23 cellular contexts compared by ENCODE assay signal in the genomic region with DNA sequence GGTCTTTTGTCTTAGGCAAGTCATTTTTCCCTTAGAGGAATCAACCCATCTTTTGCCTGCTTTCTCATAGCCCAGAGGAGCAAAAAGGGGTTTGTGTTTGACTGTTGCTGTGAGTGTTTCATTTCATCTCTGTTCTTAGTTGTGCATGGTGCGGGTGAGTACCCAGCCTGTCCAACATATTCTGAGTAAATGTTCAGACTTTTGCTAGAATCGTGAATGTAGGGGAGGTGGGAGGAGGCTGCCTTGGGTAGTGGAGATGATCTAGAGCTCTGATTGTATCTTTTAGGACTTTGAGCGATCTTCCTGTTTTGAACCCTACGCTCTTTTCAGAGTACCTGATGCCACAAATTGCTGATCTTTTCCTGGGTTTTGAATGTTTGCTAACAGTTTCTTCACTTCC.
DNase-seq lines count a peak whose midpoint lies in the region; ATAC-seq and TF ChIP-seq lines count a peak whose summit lies in the region.
"Had no signal": no experiment of that assay in that cellular context is flagged by ENCODE, and none has a peak within 500 bp of the region (broad histone marks: within the 10 kb centered on the region; RNA-seq: fewer than 3 reads in every experiment).

No MANE protein-coding gene starts in this region.

- no TSS peak for BruUV-seq in Caco-2 (replicated peaks; lab: Mats Ljungman, UMichigan)

- H3K27ac Mint-ChIP-seq in Caco-2 (ENCODE audit: unreplicated experiment) = peak overlapping the region; percentile 57
- peak overlapping the region; percentile 80 for H3K27ac Mint-ChIP-seq in activated T-helper 2 cell treated with anti-CD3 and anti-CD28 coated beads, Interferon-gamma antibody, Interleukin-2, Interleukin-4, amounts not matched to agents 10 μg/mL and 5 μg/mL and 100 μg/mL, durations not matched to agents 14 hours and 24 hours and 36 hours
- peak overlapping the region; percentile 17 for H3K27ac Mint-ChIP-seq in nephron progenitor cell
- H3K27ac Mint-ChIP-seq in glutamatergic neuron (ENCODE audit: unreplicated experiment) = no peak overlapping the region
- H3K27ac Mint-ChIP-seq: mesothelial cell of epicardium had no signal

- H3K27me3 Mint-ChIP-seq in activated T-cell treated with anti-CD3 and anti-CD28 coated beads, Interleukin-2, amount 50 U/mL, for 4 hours (ENCODE audit: low read depth) = no peaks in the 10 kb centered on the region
- H3K27me3 Mint-ChIP-seq in Caco-2 (ENCODE audit: insufficient read depth, unreplicated experiment) (no peaks in the 10 kb centered on the region), nephron progenitor cell (ENCODE audit: low read depth, poor library complexity) (no peaks in the 10 kb centered on the region), glutamatergic neuron (ENCODE audit: unreplicated experiment) (peaks cover 4% of the 10 kb centered on the region)
- H3K27me3 Mint-ChIP-seq in activated T-helper 2 cell treated with anti-CD3 and anti-CD28 coated beads, Interferon-gamma antibody, Interleukin-2, Interleukin-4, amounts not matched to agents 10 μg/mL and 5 μg/mL and 100 μg/mL, durations not matched to agents 14 hours and 24 hours and 36 hours (ENCODE audit: low read depth) = no peaks in the 10 kb centered on the region

- H3K4me3 ChIP-seq in Caco-2 (ENCODE audit: low read depth, low read length) = no peak overlapping the region
- H3K4me3 ChIP-seq: HAP-1, left ventricle myocardium inferior, suprapubic skin, uterus had no signal

- intact Hi-C loops in Caco-2 (cut with micrococcal nuclease; ENCODE audit: unreplicated experiment) = no loop called here
- intact Hi-C loops in activated T-helper 2 cell treated with anti-CD3 and anti-CD28 coated beads, Interferon-gamma antibody, Interleukin-2, Interleukin-4, amounts not matched to agents 10 μg/mL and 5 μg/mL and 100 μg/mL, durations not matched to agents 14 hours and 24 hours and 36 hours (cut with micrococcal nuclease) = loop anchor here (5.0 kb wide), 1 partner anchor 46 kb away; no protein-coding TSS in a partner anchor

- POLR2A ChIA-PET in Caco-2 (lab: Charles Lee) = interaction anchor here (0.6 kb wide), 1 partner anchor 97 kb away, joined by 3 read pairs; no protein-coding TSS in a partner anchor

- H3K27me3 ChIP-seq in Caco-2 (replicated peaks; ENCODE audit: control insufficient read depth, insufficient read depth, low read length) = no peaks in the 10 kb centered on the region
- H3K27me3 ChIP-seq: suprapubic skin, uterus had no signal

- TF ChIP-seq CTCF in Caco-2 (IDR thresholded peaks at IDR 0.05; ENCODE audit: insufficient read depth in 1 of 2, low read depth in 1 of 2, low read length in 1 of 2, severe bottlenecking in 1 of 2, unreplicated experiment in 1 of 2) = no peak
- no peak for TF ChIP-seq CTCF in nephron progenitor cell (IDR thresholded peaks at IDR 0.05)
- TF ChIP-seq CTCF in glutamatergic neuron (IDR thresholded peaks at IDR 0.05; ENCODE audit: partially characterized antibody, unreplicated experiment) = no peak

- H3K4me3 Mint-ChIP-seq in activated T-cell treated with anti-CD3 and anti-CD28 coated beads, Interleukin-2, amount 50 U/mL, for 4 hours = peak overlapping the region; percentile 44
- H3K4me3 Mint-ChIP-seq in Caco-2 (ENCODE audit: unreplicated experiment) (no peak overlapping the region), nephron progenitor cell (no peak overlapping the region), glutamatergic neuron (ENCODE audit: unreplicated experiment) (no peak overlapping the region)
- peak overlapping the region; percentile 56 for H3K4me3 Mint-ChIP-seq in activated T-helper 2 cell treated with anti-CD3 and anti-CD28 coated beads, Interferon-gamma antibody, Interleukin-2, Interleukin-4, amounts not matched to agents 10 μg/mL and 5 μg/mL and 100 μg/mL, durations not matched to agents 14 hours and 24 hours and 36 hours (ENCODE audit: low read depth)
- H3K4me3 Mint-ChIP-seq: mesothelial cell of epicardium had no signal

- DNase-seq in activated T-cell treated with anti-CD3 and anti-CD28 coated beads, Interleukin-2, amount 50 U/mL, for 4 hours = no peak
- DNase-seq in activated T-cell treated with anti-CD3 and anti-CD28 coated beads for 4 hours = no peak
- no peak for DNase-seq in Caco-2
- peak; percentile 19 for DNase-seq in activated T-helper 2 cell treated with anti-CD3 and anti-CD28 coated beads, Interferon-gamma antibody, Interleukin-2, Interleukin-4, amounts not matched to agents 10 μg/mL and 5 μg/mL and 100 μg/mL, durations not matched to agents 14 hours and 24 hours and 36 hours (ENCODE audit: low spot score)
- DNase-seq in nephron progenitor cell = no peak
- DNase-seq in glutamatergic neuron = no peak
- DNase-seq: ACHN, activated gamma-delta T cell treated with Interleukin-2 at 50 U/mL for 16 hours, DMS153, foreskin fibroblast, KBM-7, left ventricle myocardium inferior, MM.1S, NCI-H1436 treated with DMSO at 0.1 percent for 48 hours, NCI-H510A treated with DMSO at 0.1 percent for 48 hours, posterior cingulate gyrus, uterus had no signal

- CTCF ChIA-PET in Caco-2 (lab: Charles Lee) = no interaction called here

- H3K4me1 ChIP-seq in Caco-2 = peaks cover 10% of the 10 kb centered on the region
- H3K4me1 ChIP-seq: HAP-1, uterus had no signal

- peaks cover 14% of the 10 kb centered on the region for H3K36me3 Mint-ChIP-seq in activated T-cell treated with anti-CD3 and anti-CD28 coated beads, Interleukin-2, amount 50 U/mL, for 4 hours (ENCODE audit: insufficient read depth)
- H3K36me3 Mint-ChIP-seq in Caco-2 (ENCODE audit: insufficient read depth, unreplicated experiment) = peaks cover 13% of the 10 kb centered on the region
- peaks cover 46% of the 10 kb centered on the region for H3K36me3 Mint-ChIP-seq in activated T-helper 2 cell treated with anti-CD3 and anti-CD28 coated beads, Interferon-gamma antibody, Interleukin-2, Interleukin-4, amounts not matched to agents 10 μg/mL and 5 μg/mL and 100 μg/mL, durations not matched to agents 14 hours and 24 hours and 36 hours (ENCODE audit: low read depth)
- H3K36me3 Mint-ChIP-seq in nephron progenitor cell (ENCODE audit: low read depth) = peaks cover 65% of the 10 kb centered on the region
- H3K36me3 Mint-ChIP-seq in glutamatergic neuron (ENCODE audit: unreplicated experiment) = peaks cover 7% of the 10 kb centered on the region

- H3K9me3 Mint-ChIP-seq in activated T-cell treated with anti-CD3 and anti-CD28 coated beads, Interleukin-2, amount 50 U/mL, for 4 hours = peaks cover 9% of the 10 kb centered on the region
- H3K9me3 Mint-ChIP-seq in Caco-2 (ENCODE audit: unreplicated experiment) (peaks cover 13% of the 10 kb centered on the region), nephron progenitor cell (peaks cover 43% of the 10 kb centered on the region), glutamatergic neuron (ENCODE audit: unreplicated experiment) (peaks cover 2% of the 10 kb centered on the region)
- peaks cover 24% of the 10 kb centered on the region for H3K9me3 Mint-ChIP-seq in activated T-helper 2 cell treated with anti-CD3 and anti-CD28 coated beads, Interferon-gamma antibody, Interleukin-2, Interleukin-4, amounts not matched to agents 10 μg/mL and 5 μg/mL and 100 μg/mL, durations not matched to agents 14 hours and 24 hours and 36 hours

- H3K36me3 ChIP-seq in Caco-2 (ENCODE audit: control insufficient read depth, insufficient read depth, low read length) = no peaks in the 10 kb centered on the region
- H3K36me3 ChIP-seq: HAP-1, left ventricle myocardium inferior, suprapubic skin, uterus had no signal

- ATAC-seq in activated T-cell treated with anti-CD3 and anti-CD28 coated beads, Interleukin-2, amount 50 U/mL, for 4 hours = peak; percentile 61 to 82
- ATAC-seq in GM19395 (IDR thresholded peaks at IDR 0.05; ENCODE audit: unreplicated experiment) (no peak), HG03139 (IDR thresholded peaks at IDR 0.05; ENCODE audit: unreplicated experiment) (no peak)
- ATAC-seq: sciatic nerve had no signal

- H3K4me1 Mint-ChIP-seq in activated T-cell treated with anti-CD3 and anti-CD28 coated beads, Interleukin-2, amount 50 U/mL, for 4 hours (ENCODE audit: low read depth) = peaks cover 48% of the 10 kb centered on the region
- H3K4me1 Mint-ChIP-seq in Caco-2 (ENCODE audit: low read depth, unreplicated experiment) = peaks cover 20% of the 10 kb centered on the region
- peaks cover 42% of the 10 kb centered on the region for H3K4me1 Mint-ChIP-seq in activated T-helper 2 cell treated with anti-CD3 and anti-CD28 coated beads, Interferon-gamma antibody, Interleukin-2, Interleukin-4, amounts not matched to agents 10 μg/mL and 5 μg/mL and 100 μg/mL, durations not matched to agents 14 hours and 24 hours and 36 hours (ENCODE audit: low read depth)
- peaks cover 12% of the 10 kb centered on the region for H3K4me1 Mint-ChIP-seq in nephron progenitor cell
- peaks cover 9% of the 10 kb centered on the region for H3K4me1 Mint-ChIP-seq in glutamatergic neuron (ENCODE audit: low read depth, unreplicated experiment)

- H3K9me3 ChIP-seq in Caco-2 = peaks cover 8% of the 10 kb centered on the region; the same call in 1 of the 2 replicates

Comparison
In these comparisons a context has a peak if more than half of its experiments do, and no peak if none do; other contexts are left out.
1. ATAC-seq: peak in activated T-cell treated with anti-CD3 and anti-CD28 coated beads, Interleukin-2, amount 50 U/mL, for 4 hours (2 of 2); none in GM19395 (single experiment) and HG03139 (single experiment).
2. H3K4me3 Mint-ChIP-seq: peak in activated T-cell treated with anti-CD3 and anti-CD28 coated beads, Interleukin-2, amount 50 U/mL, for 4 hours (single experiment) and activated T-helper 2 cell treated with anti-CD3 and anti-CD28 coated beads, Interferon-gamma antibody, Interleukin-2, Interleukin-4, amounts not matched to agents 10 μg/mL and 5 μg/mL and 100 μg/mL, durations not matched to agents 14 hours and 24 hours and 36 hours (single experiment); none in Caco-2 (single experiment), nephron progenitor cell (single experiment) and glutamatergic neuron (single experiment).